In the genomic region with DNA sequence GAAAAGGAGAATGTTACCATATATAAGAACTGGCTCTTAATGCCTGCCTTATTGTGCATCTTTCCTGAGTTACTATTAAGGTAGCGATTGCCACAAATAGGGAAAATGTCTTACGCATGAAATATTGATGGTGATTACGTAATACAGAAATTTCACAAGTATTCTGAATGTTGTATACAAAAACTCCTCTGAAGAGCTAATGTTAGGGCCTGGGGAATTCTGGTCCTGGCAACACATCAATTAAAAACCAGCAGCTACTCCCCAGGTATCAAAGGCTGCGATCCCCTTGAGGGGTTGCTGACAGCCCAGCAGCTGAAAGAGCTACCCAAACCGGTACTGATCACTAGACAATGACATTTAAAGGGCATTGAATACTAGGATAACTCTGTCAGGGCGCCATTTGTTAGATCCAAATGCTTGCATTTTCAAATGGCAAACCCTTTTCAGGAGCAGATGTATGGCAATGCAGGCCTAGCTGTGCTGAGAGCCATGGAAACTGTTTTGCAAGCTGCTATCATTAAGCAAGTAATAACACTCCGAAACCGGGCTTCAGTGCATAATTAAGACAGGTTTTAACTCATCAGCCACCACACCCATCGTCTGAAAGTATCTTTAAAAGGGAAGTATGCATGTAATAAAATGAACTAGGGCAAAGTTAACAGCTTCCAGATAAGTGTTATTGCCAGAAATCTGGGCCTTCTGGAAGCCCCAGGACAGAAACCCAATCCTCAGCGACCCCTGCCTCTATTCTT, we compare ENCODE assay signal across 10 cellular contexts.
DNase-seq lines count a peak whose midpoint lies in the region; ATAC-seq lines count a peak whose summit lies in the region.
"Had no signal": no experiment of that assay in that cellular context is flagged by ENCODE, and none has a peak within 500 bp of the region (broad histone marks: within the 10 kb centered on the region; RNA-seq: fewer than 3 reads in every experiment).

No MANE protein-coding gene starts in this region.

- H3K27me3 Mint-ChIP-seq in stimulated activated naive B cell treated with anti-CD40 and anti-IgM and Interleukin-4, amounts not matched to agents 10 μg/mL and 1 μg/mL and 100 μg/mL, for 72 hours: no peaks in the 10 kb centered on the region
- H3K27me3 Mint-ChIP-seq: activated naive CD8-positive, alpha-beta T cell treated with anti-CD3 and anti-CD28 coated beads, Interleukin-2, amount 50 U/mL, for 24 hours had no signal

- DNase-seq in NCI-H2171 treated with DMSO at 0.1 percent for 48 hours (lab: John Stamatoyannopoulos, UW) (peak; percentile 72), ureter (ENCODE audit: low spot score) (no peak), amniotic stem cell (lab: John Stamatoyannopoulos, UW) (no peak), GM03348 (ENCODE audit: low spot score) (no peak)
- no peak for DNase-seq in stimulated activated naive B cell treated with anti-CD40 and anti-IgM and Interleukin-4, amounts not matched to agents 10 μg/mL and 1 μg/mL and 100 μg/mL, for 72 hours
- DNase-seq: activated naive CD8-positive, alpha-beta T cell treated with anti-CD3 and anti-CD28 coated beads, Interleukin-2, amount 50 U/mL, for 24 hours; Peyer's patch had no signal

- H3K4me3 Mint-ChIP-seq in stimulated activated naive B cell treated with anti-CD40 and anti-IgM and Interleukin-4, amounts not matched to agents 10 μg/mL and 1 μg/mL and 100 μg/mL, for 72 hours: no peak overlapping the region
- H3K4me3 Mint-ChIP-seq: activated naive CD8-positive, alpha-beta T cell treated with anti-CD3 and anti-CD28 coated beads, Interleukin-2, amount 50 U/mL, for 24 hours had no signal

- H3K4me1 Mint-ChIP-seq in stimulated activated naive B cell treated with anti-CD40 and anti-IgM and Interleukin-4, amounts not matched to agents 10 μg/mL and 1 μg/mL and 100 μg/mL, for 72 hours: peaks cover 27 to 57% of the 10 kb centered on the region in 2 donors

- H3K9me3 Mint-ChIP-seq in stimulated activated naive B cell treated with anti-CD40 and anti-IgM and Interleukin-4, amounts not matched to agents 10 μg/mL and 1 μg/mL and 100 μg/mL, for 72 hours: no peaks in the 10 kb centered on the region
- H3K9me3 Mint-ChIP-seq: activated naive CD8-positive, alpha-beta T cell treated with anti-CD3 and anti-CD28 coated beads, Interleukin-2, amount 50 U/mL, for 24 hours had no signal

- ATAC-seq in GM19351 (IDR thresholded peaks at IDR 0.05; ENCODE audit: unreplicated experiment): peak; percentile 64
- ATAC-seq in esophagus mucosa: peak; percentile 74
- peak; percentile 54 to 60 for ATAC-seq in stimulated activated naive B cell treated with anti-CD40 and anti-IgM and Interleukin-4, amounts not matched to agents 10 μg/mL and 1 μg/mL and 100 μg/mL, for 72 hours (replicated peaks)
- ATAC-seq in HG03439 (IDR thresholded peaks at IDR 0.05; ENCODE audit: unreplicated experiment): no peak
- ATAC-seq: activated naive CD8-positive, alpha-beta T cell treated with anti-CD3 and anti-CD28 coated beads, Interleukin-2, amount 50 U/mL, for 24 hours had no signal

- peak overlapping the region; percentile 20 for H3K27ac Mint-ChIP-seq in stimulated activated naive B cell treated with anti-CD40 and anti-IgM and Interleukin-4, amounts not matched to agents 10 μg/mL and 1 μg/mL and 100 μg/mL, for 72 hours
- H3K27ac Mint-ChIP-seq: activated naive CD8-positive, alpha-beta T cell treated with anti-CD3 and anti-CD28 coated beads, Interleukin-2, amount 50 U/mL, for 24 hours had no signal

- H3K36me3 Mint-ChIP-seq in stimulated activated naive B cell treated with anti-CD40 and anti-IgM and Interleukin-4, amounts not matched to agents 10 μg/mL and 1 μg/mL and 100 μg/mL, for 72 hours: no peaks in the 10 kb centered on the region
